Comparison of ENCODE assay signal across 9 cellular contexts in genomic region chr19:41945135-41945766, GRCh38. TPM values are rescaled to one million over a fixed set of nuclear protein-coding genes. Genes with fewer than 3 reads are reported as not detected.
DNase-seq lines count a peak whose midpoint lies in the region; ATAC-seq, FAIRE-seq and TF ChIP-seq lines count a peak whose summit lies in the region.
"Had no signal": no experiment of that assay in that cellular context is flagged by ENCODE, and none has a peak within 500 bp of the region (broad histone marks: within the 10 kb centered on the region; RNA-seq: fewer than 3 reads in every experiment).

No MANE protein-coding gene starts in this region.

- H3K4me1 ChIP-seq in kidney (ENCODE audit: control insufficient read depth in 1 of 2, insufficient read depth in 1 of 2, low read depth in 1 of 2, low read length in 2 of 2) = no peaks in the 10 kb centered on the region

- TF ChIP-seq CTCF in kidney (IDR thresholded peaks at IDR 0.05; ENCODE audit: borderline replicate concordance, extremely low read depth, insufficient read depth) = no peak

- H3K9ac ChIP-seq in kidney (ENCODE audit: low read length in 2 of 2) = no peak overlapping the region

- DNase-seq in activated T-cell treated with anti-CD3 and anti-CD28 coated beads for 48 hours (ENCODE audit: low read depth) (peak; percentile 81), islet precursor cell (no peak), kidney (no peak), SW480 (ENCODE audit: low spot score) (no peak), GOT3 (lab: John Stamatoyannopoulos, UW) (no peak)
- DNase-seq in stimulated activated CD4-positive, alpha-beta T cell treated with anti-CD3 and anti-CD28 coated beads, Interleukin-1b, Interleukin-23, amount 100 ng/mL, for 1 hour (ENCODE audit: low read depth in 2 of 2) = peak; percentile 61 to 75

- ATAC-seq in GM19452 (IDR thresholded peaks at IDR 0.05; ENCODE audit: unreplicated experiment) (peak; percentile 73), HG03457 (IDR thresholded peaks at IDR 0.05; ENCODE audit: unreplicated experiment) (peak; percentile 68)

- FAIRE-seq in kidney (lab: Jason Lieb, UNC) = no peak
- FAIRE-seq: keratinocyte had no signal

- H3K36me3 ChIP-seq in kidney (ENCODE audit: control insufficient read depth in 1 of 2, insufficient read depth in 2 of 2, low read length in 2 of 2) = no peaks in the 10 kb centered on the region

- no peak overlapping the region for H3K4me3 ChIP-seq in kidney (ENCODE audit: low read length in 2 of 2)

- no peaks in the 10 kb centered on the region for H3K9me3 ChIP-seq in kidney (ENCODE audit: control insufficient read depth in 1 of 2, low read length in 2 of 2)

- intact Hi-C loops in kidney (cut with DNase I) = no loop called here

- H3K27ac ChIP-seq in kidney (ENCODE audit: low read depth in 2 of 2, low read length in 2 of 2) = no peak overlapping the region

RNA-seq across cellular contexts. Expression of gene RABAC1, which starts 13.9 kb away (rescaled TPM):
- 146 TPM for total RNA-seq in kidney
- polyA plus RNA-seq in kidney (ENCODE audit: insufficient read depth, low read depth, low replicate concordance) = 333 TPM

RNA-seq across cellular contexts. Expression of gene ERFL, which starts 17.0 kb away (rescaled TPM):
- total RNA-seq in kidney = 0.69 TPM
- not detected for polyA plus RNA-seq in kidney (ENCODE audit: insufficient read depth, low read depth, low replicate concordance)
- polyA plus RNA-seq: keratinocyte had no signal

RNA-seq across cellular contexts. Expression of gene ATP1A3, which starts 48.8 kb away (rescaled TPM):
- not detected for total RNA-seq in kidney
- not detected for polyA plus RNA-seq in kidney (ENCODE audit: insufficient read depth, low read depth, low replicate concordance)
- polyA plus RNA-seq: keratinocyte had no signal

Comparison
In these comparisons a context has a peak if more than half of its experiments do, and no peak if none do; other contexts are left out.
1. DNase-seq: peak in activated T-cell treated with anti-CD3 and anti-CD28 coated beads for 48 hours (single experiment) and stimulated activated CD4-positive, alpha-beta T cell treated with anti-CD3 and anti-CD28 coated beads, Interleukin-1b, Interleukin-23, amount 100 ng/mL, for 1 hour (2 of 2); none in islet precursor cell (single experiment), kidney (single experiment), SW480 (single experiment) and GOT3 (single experiment).